Comparison of ENCODE assay signal across 8 cellular contexts in the genomic region with DNA sequence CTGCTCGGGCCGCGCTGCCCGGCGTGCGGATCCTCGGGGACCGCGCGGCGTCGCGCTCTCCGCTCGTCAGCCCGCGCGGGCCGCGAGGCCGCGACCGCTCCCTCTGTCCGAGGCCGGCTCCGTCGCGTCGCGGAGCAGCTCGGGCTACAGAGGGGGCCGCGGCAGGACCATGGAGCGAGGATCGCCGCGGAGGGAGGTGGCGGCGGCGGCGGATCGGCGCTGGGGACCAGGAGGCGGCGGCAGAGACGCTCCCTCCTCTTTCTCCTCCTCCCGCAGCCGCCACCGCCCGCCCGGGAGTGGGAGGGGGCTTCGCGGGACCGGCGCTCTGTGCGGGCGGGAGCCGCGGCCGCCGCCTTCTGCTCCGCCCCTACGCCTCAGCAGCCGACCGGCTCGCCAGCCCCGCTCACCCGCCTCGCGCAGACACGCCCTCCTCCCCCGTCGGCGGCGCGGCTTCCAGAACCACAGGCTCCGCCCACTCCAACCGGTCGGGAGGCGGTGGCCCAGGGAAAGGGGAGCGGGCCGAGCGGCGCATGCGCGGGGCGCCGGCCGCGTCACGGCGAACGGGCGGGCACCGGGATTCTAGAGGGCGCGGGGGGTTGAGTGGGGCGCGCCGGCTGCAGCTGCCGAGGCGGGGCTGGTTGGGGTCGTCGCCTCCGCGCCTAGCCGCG. TPM values are rescaled to one million over a fixed set of nuclear protein-coding genes. Genes with fewer than 3 reads are reported as not detected.
A peak's percentile ranks its signal among the peaks of the same experiment; 100 is the strongest.
DNase-seq lines count a peak whose midpoint lies in the region; ATAC-seq, FAIRE-seq and TF ChIP-seq lines count a peak whose summit lies in the region.

A gene with protein sequence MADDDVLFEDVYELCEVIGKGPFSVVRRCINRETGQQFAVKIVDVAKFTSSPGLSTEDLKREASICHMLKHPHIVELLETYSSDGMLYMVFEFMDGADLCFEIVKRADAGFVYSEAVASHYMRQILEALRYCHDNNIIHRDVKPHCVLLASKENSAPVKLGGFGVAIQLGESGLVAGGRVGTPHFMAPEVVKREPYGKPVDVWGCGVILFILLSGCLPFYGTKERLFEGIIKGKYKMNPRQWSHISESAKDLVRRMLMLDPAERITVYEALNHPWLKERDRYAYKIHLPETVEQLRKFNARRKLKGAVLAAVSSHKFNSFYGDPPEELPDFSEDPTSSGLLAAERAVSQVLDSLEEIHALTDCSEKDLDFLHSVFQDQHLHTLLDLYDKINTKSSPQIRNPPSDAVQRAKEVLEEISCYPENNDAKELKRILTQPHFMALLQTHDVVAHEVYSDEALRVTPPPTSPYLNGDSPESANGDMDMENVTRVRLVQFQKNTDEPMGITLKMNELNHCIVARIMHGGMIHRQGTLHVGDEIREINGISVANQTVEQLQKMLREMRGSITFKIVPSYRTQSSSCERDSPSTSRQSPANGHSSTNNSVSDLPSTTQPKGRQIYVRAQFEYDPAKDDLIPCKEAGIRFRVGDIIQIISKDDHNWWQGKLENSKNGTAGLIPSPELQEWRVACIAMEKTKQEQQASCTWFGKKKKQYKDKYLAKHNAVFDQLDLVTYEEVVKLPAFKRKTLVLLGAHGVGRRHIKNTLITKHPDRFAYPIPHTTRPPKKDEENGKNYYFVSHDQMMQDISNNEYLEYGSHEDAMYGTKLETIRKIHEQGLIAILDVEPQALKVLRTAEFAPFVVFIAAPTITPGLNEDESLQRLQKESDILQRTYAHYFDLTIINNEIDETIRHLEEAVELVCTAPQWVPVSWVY (minus strand): TSS at position 298 of the 668 bp plus-strand sequence. CDS start 566 bp downstream, outside the sequence.

- POLR2A ChIA-PET in HepG2 (lab: Yijun Ruan, JAX), result no interaction called here

- ATAC-seq in GM19438 (IDR thresholded peaks at IDR 0.05; ENCODE audit: low read depth, unreplicated experiment) (peak; percentile 83), HG03565 (IDR thresholded peaks at IDR 0.05; ENCODE audit: unreplicated experiment) (peak; percentile 77), HepG2 (peak; percentile 91)

- TF ChIP-seq CTCF in C4-2B (conservative IDR thresholded peaks at IDR 0.05), result no peak; the same call in none of the 2 replicates
- no peak; the same call in 1 of the 2 replicates for TF ChIP-seq CTCF in HepG2 (CRISPR knock-in tag; IDR thresholded peaks at IDR 0.05)

- FAIRE-seq in HepG2 (lab: Jason Lieb, UNC), result no peak

- peak within 1 kb of the TSS; percentile 76 for H3K9ac ChIP-seq in HepG2 (ENCODE audit: insufficient read depth, low read depth, low read length)

- H3K36me3 ChIP-seq in HepG2 (replicated peaks in 1 of 2; ENCODE audit: control insufficient read depth in 1 of 2, insufficient read depth in 2 of 2, low read length in 2 of 2), result no peaks in the 10 kb centered on the region

- DNase-seq in NCI-H748 treated with DMSO at 0.1 percent for 48 hours (lab: John Stamatoyannopoulos, UW), result peak; percentile 86
- peak; percentile 68 to 81 for DNase-seq in activated CD4-positive, alpha-beta T cell treated with anti-CD3 and anti-CD28 coated beads, Interleukin-2, amount 50 U/mL, for 24 hours (ENCODE audit: low read depth in 1 of 2, low spot score in 1 of 2)
- peak; percentile 82 for DNase-seq in dedifferentiated amniotic fluid mesenchymal stem cell (ENCODE audit: extremely low spot score)
- DNase-seq in HepG2 (ENCODE audit: low spot score), result peak; percentile 78
- peak; percentile 87 for DNase-seq in stimulated activated CD4-positive, alpha-beta T cell treated with anti-CD3 and anti-CD28 coated beads, Interleukin-2, amount 100 ng/mL, for 4 hours (ENCODE audit: low read depth)

- H3K4me3 ChIP-seq in HepG2 (replicated peaks in 1 of 3; ENCODE audit: insufficient read depth in 1 of 3, low read depth in 2 of 3, low read length in 3 of 3), result peak within 1 kb of the TSS; percentile 77 to 79 (median 78)

- peak within 1 kb of the TSS; percentile 91 for H2AFZ ChIP-seq in HepG2 (ENCODE audit: low read length)

- peak within 1 kb of the TSS; percentile 88 for H3K4me2 ChIP-seq in HepG2 (ENCODE audit: low read depth, low read length)

- no peak; a peak in 2 of 4 replicates for TF ChIP-seq EP300 in HepG2 (IDR thresholded peaks at IDR 0.05; ENCODE audit: low read depth in 2 of 2, low read length in 2 of 2)
- no peak for TF ChIP-seq EP300 in HepG2 (CRISPR knock-in tag; IDR thresholded peaks at IDR 0.05; ENCODE audit: borderline replicate concordance)

- H3K9me3 ChIP-seq in HepG2 (ENCODE audit: low read length), result no peaks in the 10 kb centered on the region

- H4K20me1 ChIP-seq in HepG2 (ENCODE audit: insufficient read depth, low read length), result no peaks in the 10 kb centered on the region

- H3K27me3 ChIP-seq in HepG2 (ENCODE audit: control insufficient read depth in 1 of 2, insufficient read depth in 2 of 2, low read length in 2 of 2), result no peaks in the 10 kb centered on the region

- H3K4me1 ChIP-seq in HepG2 (ENCODE audit: insufficient read depth, low read length), result peaks cover 35% of the 10 kb centered on the region; the same call in 1 of the 2 replicates

- in situ Hi-C loops in HepG2 (cut with HindIII; ENCODE audit: extremely low pct_ligation_motif_present, low pct_unique_long_range_greater_than_20kb), result no loop called here

- intact Hi-C loops in HepG2 (cut with micrococcal nuclease; ENCODE audit: unreplicated experiment), result loop anchor here (5.0 kb wide), 3 partner anchors 46 to 121 kb away; no protein-coding TSS in a partner anchor

- no TSS peak for BruUV-seq in HepG2 (replicated peaks; lab: Mats Ljungman, UMichigan)

- TF ChIP-seq POLR2A in HepG2 (IDR thresholded peaks at IDR 0.05; ENCODE audit: insufficient read depth in 1 of 2, low read depth in 2 of 2, low read length in 2 of 2), result peak in 1 of 2 experiments; percentile 41; a peak in 1 of 4 replicates

- CTCF ChIA-PET in HepG2 (lab: Yijun Ruan, JAX; ENCODE audit: low intra/inter-chr PET ratio, low total read pairs), result no interaction called here

- no CpG with 5 or more reads among the region's 108 CpGs for WGBS in HepG2 (ENCODE audit: low lambda C conversion rate)

- H3K27ac ChIP-seq in C4-2B, result peak within 1 kb of the TSS; percentile 75
- peak within 1 kb of the TSS; percentile 63 for H3K27ac ChIP-seq in HepG2 (ENCODE audit: extremely low read length, insufficient read depth, low read length)

- peaks cover 40% of the 10 kb centered on the region for H3K79me2 ChIP-seq in HepG2 (ENCODE audit: insufficient read depth, low read length)

- peak; percentile 18; the same call in 1 of the 2 replicates for TF ChIP-seq RAD21 in HepG2 (CRISPR knock-in tag; IDR thresholded peaks at IDR 0.05)

TF ChIP-seq in HepG2, 621 proteins besides CTCF, POLR2A, EP300 and RAD21 (continues in another document):
- TF ChIP-seq, protein P1, sequence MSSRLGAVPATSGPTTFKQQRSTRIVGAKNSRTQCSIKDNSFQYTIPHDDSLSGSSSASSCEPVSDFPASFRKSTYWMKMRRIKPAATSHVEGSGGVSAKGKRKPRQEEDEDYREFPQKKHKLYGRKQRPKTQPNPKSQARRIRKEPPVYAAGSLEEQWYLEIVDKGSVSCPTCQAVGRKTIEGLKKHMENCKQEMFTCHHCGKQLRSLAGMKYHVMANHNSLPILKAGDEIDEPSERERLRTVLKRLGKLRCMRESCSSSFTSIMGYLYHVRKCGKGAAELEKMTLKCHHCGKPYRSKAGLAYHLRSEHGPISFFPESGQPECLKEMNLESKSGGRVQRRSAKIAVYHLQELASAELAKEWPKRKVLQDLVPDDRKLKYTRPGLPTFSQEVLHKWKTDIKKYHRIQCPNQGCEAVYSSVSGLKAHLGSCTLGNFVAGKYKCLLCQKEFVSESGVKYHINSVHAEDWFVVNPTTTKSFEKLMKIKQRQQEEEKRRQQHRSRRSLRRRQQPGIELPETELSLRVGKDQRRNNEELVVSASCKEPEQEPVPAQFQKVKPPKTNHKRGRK (CRISPR knock-in tag; IDR thresholded peaks at IDR 0.05), result no peak
- TF ChIP-seq GABPB1 (CRISPR knock-in tag; IDR thresholded peaks at IDR 0.05), result peak; percentile 16; the same call in 1 of the 2 replicates
- TF ChIP-seq, protein P2, sequence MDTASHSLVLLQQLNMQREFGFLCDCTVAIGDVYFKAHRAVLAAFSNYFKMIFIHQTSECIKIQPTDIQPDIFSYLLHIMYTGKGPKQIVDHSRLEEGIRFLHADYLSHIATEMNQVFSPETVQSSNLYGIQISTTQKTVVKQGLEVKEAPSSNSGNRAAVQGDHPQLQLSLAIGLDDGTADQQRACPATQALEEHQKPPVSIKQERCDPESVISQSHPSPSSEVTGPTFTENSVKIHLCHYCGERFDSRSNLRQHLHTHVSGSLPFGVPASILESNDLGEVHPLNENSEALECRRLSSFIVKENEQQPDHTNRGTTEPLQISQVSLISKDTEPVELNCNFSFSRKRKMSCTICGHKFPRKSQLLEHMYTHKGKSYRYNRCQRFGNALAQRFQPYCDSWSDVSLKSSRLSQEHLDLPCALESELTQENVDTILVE (CRISPR knock-in tag; IDR thresholded peaks at IDR 0.05), result peak; percentile 21; the same call in 1 of the 2 replicates

RNA-seq across cellular contexts. Expression of the gene that starts here (rescaled TPM):
- 16.0 and 16.1 TPM in 2 replicates for total RNA-seq in HepG2 (2016; rRNA removed; fragmentation: Illumina TruSeq; extraction: Trizol)
- 10.0 and 12.7 TPM in 2 replicates for total RNA-seq in HepG2 (2016; cell fraction: cytosol; rRNA removed; fragmentation: Illumina TruSeq; extraction: Trizol; ENCODE audit: low read depth)
- total RNA-seq in HepG2 (2016; cell fraction: insoluble cytoplasmic fraction; rRNA removed; fragmentation: Illumina TruSeq; extraction: Trizol), result 16.5 and 18.4 TPM in 2 replicates
- total RNA-seq in HepG2 (2016; cell fraction: membrane; rRNA removed; fragmentation: Illumina TruSeq; extraction: Trizol), result 9.3 TPM in 2 replicates
- 37.3 and 41.3 TPM in 2 replicates for total RNA-seq in HepG2 (2016; cell fraction: nucleus; rRNA removed; fragmentation: Illumina TruSeq; extraction: Trizol)
- polyA plus RNA-seq in HepG2 (2011; rRNA removed), result 14.5 and 14.9 TPM in 2 replicates
- 7.0 and 12.9 TPM in 2 replicates for polyA plus RNA-seq in HepG2 (2011; cell fraction: cytosol; rRNA removed)
- polyA plus RNA-seq in HepG2 (2011; cell fraction: nucleus; rRNA removed), result 8.3 and 9.2 TPM in 2 replicates
- polyA plus RNA-seq in HepG2 (2012), result 16.1 and 19.3 TPM in 2 replicates
- 2.2 and 2.5 TPM in 2 replicates for polyA plus RNA-seq in HepG2 (2016; cell fraction: cytosol; fragmentation: Illumina TruSeq; extraction: Trizol; ENCODE audit: low read depth)
- polyA plus RNA-seq in HepG2 (2016; cell fraction: insoluble cytoplasmic fraction; fragmentation: Illumina TruSeq; extraction: Trizol; ENCODE audit: low read depth), result 13.7 and 15.0 TPM in 2 replicates
- 3.8 and 4.5 TPM in 2 replicates for polyA plus RNA-seq in HepG2 (2016; cell fraction: membrane; fragmentation: Illumina TruSeq; extraction: Trizol; ENCODE audit: low read depth)
- 18.2 and 19.8 TPM in 2 replicates for polyA plus RNA-seq in HepG2 (2016; cell fraction: nucleus; fragmentation: Illumina TruSeq; extraction: Trizol; ENCODE audit: insufficient read depth, low read depth)
- 16.3 and 23.2 TPM in 2 replicates for polyA minus RNA-seq in HepG2 (2011; rRNA and poly(A)+ RNA removed; ENCODE audit: low replicate concordance)
- polyA minus RNA-seq in HepG2 (2011; cell fraction: cytosol; rRNA and poly(A)+ RNA removed), result 21.1 and 30.1 TPM in 2 replicates
- 61.2 and 64.9 TPM in 2 replicates for polyA minus RNA-seq in HepG2 (2011; cell fraction: nucleus; rRNA and poly(A)+ RNA removed)

Comparison
In these comparisons a context has a peak if more than half of its experiments do, and no peak if none do; other contexts are left out.
1. Peak in every context shown above with its lines: DNase-seq, ATAC-seq, H3K4me3 ChIP-seq and H3K27ac ChIP-seq.